1 cellular context compared by ENCODE assay signal in genomic region chr4:102501635-102502382, GRCh38.
TF ChIP-seq lines count a peak whose summit lies in the region.

No MANE protein-coding gene starts in this region.

TF ChIP-seq in GM12878, 131 proteins besides CTCF, POLR2A, EP300 and RAD21 (continued from another document and continues in another):
- TF ChIP-seq KAT2A (conservative IDR thresholded peaks at IDR 0.05; ENCODE audit: control insufficient read depth, low read depth, low read length), result no peak
- TF ChIP-seq MYB (IDR thresholded peaks at IDR 0.05; ENCODE audit: borderline replicate concordance, low read depth, low read length), result no peak
- TF ChIP-seq, protein P1, sequence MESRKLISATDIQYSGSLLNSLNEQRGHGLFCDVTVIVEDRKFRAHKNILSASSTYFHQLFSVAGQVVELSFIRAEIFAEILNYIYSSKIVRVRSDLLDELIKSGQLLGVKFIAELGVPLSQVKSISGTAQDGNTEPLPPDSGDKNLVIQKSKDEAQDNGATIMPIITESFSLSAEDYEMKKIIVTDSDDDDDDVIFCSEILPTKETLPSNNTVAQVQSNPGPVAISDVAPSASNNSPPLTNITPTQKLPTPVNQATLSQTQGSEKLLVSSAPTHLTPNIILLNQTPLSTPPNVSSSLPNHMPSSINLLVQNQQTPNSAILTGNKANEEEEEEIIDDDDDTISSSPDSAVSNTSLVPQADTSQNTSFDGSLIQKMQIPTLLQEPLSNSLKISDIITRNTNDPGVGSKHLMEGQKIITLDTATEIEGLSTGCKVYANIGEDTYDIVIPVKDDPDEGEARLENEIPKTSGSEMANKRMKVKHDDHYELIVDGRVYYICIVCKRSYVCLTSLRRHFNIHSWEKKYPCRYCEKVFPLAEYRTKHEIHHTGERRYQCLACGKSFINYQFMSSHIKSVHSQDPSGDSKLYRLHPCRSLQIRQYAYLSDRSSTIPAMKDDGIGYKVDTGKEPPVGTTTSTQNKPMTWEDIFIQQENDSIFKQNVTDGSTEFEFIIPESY (IDR thresholded peaks at IDR 0.05), result no peak
- no peak for TF ChIP-seq RCOR1 (conservative IDR thresholded peaks at IDR 0.05; ENCODE audit: low read depth, low read length)
- TF ChIP-seq CBX3 (IDR thresholded peaks at IDR 0.05; ENCODE audit: borderline replicate concordance, low read depth), result no peak
- TF ChIP-seq, protein P2, sequence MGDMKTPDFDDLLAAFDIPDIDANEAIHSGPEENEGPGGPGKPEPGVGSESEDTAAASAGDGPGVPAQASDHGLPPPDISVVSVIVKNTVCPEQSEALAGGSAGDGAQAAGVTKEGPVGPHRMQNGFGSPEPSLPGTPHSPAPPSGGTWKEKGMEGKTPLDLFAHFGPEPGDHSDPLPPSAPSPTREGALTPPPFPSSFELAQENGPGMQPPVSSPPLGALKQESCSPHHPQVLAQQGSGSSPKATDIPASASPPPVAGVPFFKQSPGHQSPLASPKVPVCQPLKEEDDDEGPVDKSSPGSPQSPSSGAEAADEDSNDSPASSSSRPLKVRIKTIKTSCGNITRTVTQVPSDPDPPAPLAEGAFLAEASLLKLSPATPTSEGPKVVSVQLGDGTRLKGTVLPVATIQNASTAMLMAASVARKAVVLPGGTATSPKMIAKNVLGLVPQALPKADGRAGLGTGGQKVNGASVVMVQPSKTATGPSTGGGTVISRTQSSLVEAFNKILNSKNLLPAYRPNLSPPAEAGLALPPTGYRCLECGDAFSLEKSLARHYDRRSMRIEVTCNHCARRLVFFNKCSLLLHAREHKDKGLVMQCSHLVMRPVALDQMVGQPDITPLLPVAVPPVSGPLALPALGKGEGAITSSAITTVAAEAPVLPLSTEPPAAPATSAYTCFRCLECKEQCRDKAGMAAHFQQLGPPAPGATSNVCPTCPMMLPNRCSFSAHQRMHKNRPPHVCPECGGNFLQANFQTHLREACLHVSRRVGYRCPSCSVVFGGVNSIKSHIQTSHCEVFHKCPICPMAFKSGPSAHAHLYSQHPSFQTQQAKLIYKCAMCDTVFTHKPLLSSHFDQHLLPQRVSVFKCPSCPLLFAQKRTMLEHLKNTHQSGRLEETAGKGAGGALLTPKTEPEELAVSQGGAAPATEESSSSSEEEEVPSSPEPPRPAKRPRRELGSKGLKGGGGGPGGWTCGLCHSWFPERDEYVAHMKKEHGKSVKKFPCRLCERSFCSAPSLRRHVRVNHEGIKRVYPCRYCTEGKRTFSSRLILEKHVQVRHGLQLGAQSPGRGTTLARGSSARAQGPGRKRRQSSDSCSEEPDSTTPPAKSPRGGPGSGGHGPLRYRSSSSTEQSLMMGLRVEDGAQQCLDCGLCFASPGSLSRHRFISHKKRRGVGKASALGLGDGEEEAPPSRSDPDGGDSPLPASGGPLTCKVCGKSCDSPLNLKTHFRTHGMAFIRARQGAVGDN (IDR thresholded peaks at IDR 0.05), result no peak; the same call in 1 of the 2 replicates
- TF ChIP-seq POLR2AphosphoS2 (IDR thresholded peaks at IDR 0.05; ENCODE audit: low read depth, low read length), result no peak
- no peak for TF ChIP-seq RFX5 (IDR thresholded peaks at IDR 0.05; ENCODE audit: low read depth, low read length)
- TF ChIP-seq PAX5 (IDR thresholded peaks at IDR 0.05; ENCODE audit: borderline replicate concordance, low read depth, low read length), result no peak
- no peak for TF ChIP-seq ESRRA (IDR thresholded peaks at IDR 0.05; ENCODE audit: low read length)
- TF ChIP-seq SRF (IDR thresholded peaks at IDR 0.05; ENCODE audit: low read depth in 2 of 2, low read length in 2 of 2), result no peak
- no peak for TF ChIP-seq YBX1 (IDR thresholded peaks at IDR 0.05)
- no peak; a peak in 1 of 4 replicates for TF ChIP-seq BHLHE40 (IDR thresholded peaks at IDR 0.05; ENCODE audit: borderline replicate concordance in 1 of 2, low read depth in 2 of 2, low read length in 1 of 2)
- TF ChIP-seq SREBF1 (IDR thresholded peaks at IDR 0.05; ENCODE audit: low read length), result no peak
- no peak for TF ChIP-seq FOS (IDR thresholded peaks at IDR 0.05; ENCODE audit: borderline replicate concordance, extremely low read depth, insufficient read length)
- TF ChIP-seq PML (IDR thresholded peaks at IDR 0.05; ENCODE audit: low read length), result peak; percentile 83
- TF ChIP-seq MEF2A (IDR thresholded peaks at IDR 0.05; ENCODE audit: insufficient read depth, low read depth, low read length), result no peak
- TF ChIP-seq ZNF207 (IDR thresholded peaks at IDR 0.05; ENCODE audit: borderline replicate concordance), result no peak
- TF ChIP-seq NFXL1 (IDR thresholded peaks at IDR 0.05; ENCODE audit: borderline replicate concordance), result no peak
- TF ChIP-seq E2F8 (IDR thresholded peaks at IDR 0.05; ENCODE audit: low read depth, partially characterized antibody), result no peak
- TF ChIP-seq, protein P3, sequence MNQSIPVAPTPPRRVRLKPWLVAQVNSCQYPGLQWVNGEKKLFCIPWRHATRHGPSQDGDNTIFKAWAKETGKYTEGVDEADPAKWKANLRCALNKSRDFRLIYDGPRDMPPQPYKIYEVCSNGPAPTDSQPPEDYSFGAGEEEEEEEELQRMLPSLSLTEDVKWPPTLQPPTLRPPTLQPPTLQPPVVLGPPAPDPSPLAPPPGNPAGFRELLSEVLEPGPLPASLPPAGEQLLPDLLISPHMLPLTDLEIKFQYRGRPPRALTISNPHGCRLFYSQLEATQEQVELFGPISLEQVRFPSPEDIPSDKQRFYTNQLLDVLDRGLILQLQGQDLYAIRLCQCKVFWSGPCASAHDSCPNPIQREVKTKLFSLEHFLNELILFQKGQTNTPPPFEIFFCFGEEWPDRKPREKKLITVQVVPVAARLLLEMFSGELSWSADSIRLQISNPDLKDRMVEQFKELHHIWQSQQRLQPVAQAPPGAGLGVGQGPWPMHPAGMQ (IDR thresholded peaks at IDR 0.05; ENCODE audit: borderline replicate concordance), result no peak
- TF ChIP-seq KDM1A (IDR thresholded peaks at IDR 0.05; ENCODE audit: borderline replicate concordance), result no peak
- TF ChIP-seq, protein P4, sequence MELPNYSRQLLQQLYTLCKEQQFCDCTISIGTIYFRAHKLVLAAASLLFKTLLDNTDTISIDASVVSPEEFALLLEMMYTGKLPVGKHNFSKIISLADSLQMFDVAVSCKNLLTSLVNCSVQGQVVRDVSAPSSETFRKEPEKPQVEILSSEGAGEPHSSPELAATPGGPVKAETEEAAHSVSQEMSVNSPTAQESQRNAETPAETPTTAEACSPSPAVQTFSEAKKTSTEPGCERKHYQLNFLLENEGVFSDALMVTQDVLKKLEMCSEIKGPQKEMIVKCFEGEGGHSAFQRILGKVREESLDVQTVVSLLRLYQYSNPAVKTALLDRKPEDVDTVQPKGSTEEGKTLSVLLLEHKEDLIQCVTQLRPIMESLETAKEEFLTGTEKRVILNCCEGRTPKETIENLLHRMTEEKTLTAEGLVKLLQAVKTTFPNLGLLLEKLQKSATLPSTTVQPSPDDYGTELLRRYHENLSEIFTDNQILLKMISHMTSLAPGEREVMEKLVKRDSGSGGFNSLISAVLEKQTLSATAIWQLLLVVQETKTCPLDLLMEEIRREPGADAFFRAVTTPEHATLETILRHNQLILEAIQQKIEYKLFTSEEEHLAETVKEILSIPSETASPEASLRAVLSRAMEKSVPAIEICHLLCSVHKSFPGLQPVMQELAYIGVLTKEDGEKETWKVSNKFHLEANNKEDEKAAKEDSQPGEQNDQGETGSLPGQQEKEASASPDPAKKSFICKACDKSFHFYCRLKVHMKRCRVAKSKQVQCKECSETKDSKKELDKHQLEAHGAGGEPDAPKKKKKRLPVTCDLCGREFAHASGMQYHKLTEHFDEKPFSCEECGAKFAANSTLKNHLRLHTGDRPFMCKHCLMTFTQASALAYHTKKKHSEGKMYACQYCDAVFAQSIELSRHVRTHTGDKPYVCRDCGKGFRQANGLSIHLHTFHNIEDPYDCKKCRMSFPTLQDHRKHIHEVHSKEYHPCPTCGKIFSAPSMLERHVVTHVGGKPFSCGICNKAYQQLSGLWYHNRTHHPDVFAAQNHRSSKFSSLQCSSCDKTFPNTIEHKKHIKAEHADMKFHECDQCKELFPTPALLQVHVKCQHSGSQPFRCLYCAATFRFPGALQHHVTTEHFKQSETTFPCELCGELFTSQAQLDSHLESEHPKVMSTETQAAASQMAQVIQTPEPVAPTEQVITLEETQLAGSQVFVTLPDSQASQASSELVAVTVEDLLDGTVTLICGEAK (IDR thresholded peaks at IDR 0.05; ENCODE audit: borderline replicate concordance), result no peak
- TF ChIP-seq ZNF622 (IDR thresholded peaks at IDR 0.05), result no peak
- TF ChIP-seq SUPT20H (IDR thresholded peaks at IDR 0.05; ENCODE audit: borderline replicate concordance, control insufficient read depth, low read depth, low read length), result no peak
- TF ChIP-seq, protein P5, sequence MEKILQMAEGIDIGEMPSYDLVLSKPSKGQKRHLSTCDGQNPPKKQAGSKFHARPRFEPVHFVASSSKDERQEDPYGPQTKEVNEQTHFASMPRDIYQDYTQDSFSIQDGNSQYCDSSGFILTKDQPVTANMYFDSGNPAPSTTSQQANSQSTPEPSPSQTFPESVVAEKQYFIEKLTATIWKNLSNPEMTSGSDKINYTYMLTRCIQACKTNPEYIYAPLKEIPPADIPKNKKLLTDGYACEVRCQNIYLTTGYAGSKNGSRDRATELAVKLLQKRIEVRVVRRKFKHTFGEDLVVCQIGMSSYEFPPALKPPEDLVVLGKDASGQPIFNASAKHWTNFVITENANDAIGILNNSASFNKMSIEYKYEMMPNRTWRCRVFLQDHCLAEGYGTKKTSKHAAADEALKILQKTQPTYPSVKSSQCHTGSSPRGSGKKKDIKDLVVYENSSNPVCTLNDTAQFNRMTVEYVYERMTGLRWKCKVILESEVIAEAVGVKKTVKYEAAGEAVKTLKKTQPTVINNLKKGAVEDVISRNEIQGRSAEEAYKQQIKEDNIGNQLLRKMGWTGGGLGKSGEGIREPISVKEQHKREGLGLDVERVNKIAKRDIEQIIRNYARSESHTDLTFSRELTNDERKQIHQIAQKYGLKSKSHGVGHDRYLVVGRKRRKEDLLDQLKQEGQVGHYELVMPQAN (conservative IDR thresholded peaks at IDR 0.05), result peak; percentile 10; the same call in 1 of the 2 replicates
- TF ChIP-seq FOXM1 (IDR thresholded peaks at IDR 0.05; ENCODE audit: low read depth, low read length), result no peak
- no peak for TF ChIP-seq NR2F1 (conservative IDR thresholded peaks at IDR 0.05)
- TF ChIP-seq BRCA1 (IDR thresholded peaks at IDR 0.05; ENCODE audit: low read depth, low read length), result no peak
- peak; percentile 83 for TF ChIP-seq SPI1 (IDR thresholded peaks at IDR 0.05; ENCODE audit: borderline replicate concordance, insufficient read depth, low read depth, low read length)
- TF ChIP-seq BMI1 (IDR thresholded peaks at IDR 0.05; ENCODE audit: borderline replicate concordance), result no peak
- TF ChIP-seq MYC (IDR thresholded peaks at IDR 0.05; ENCODE audit: insufficient read depth, insufficient read length, insufficient replicate concordance, low read length, severe bottlenecking), result no peak
- no peak for TF ChIP-seq SMAD5 (IDR thresholded peaks at IDR 0.05; ENCODE audit: low read depth)
- TF ChIP-seq ATF2 (IDR thresholded peaks at IDR 0.05; ENCODE audit: low read length), result no peak
- TF ChIP-seq ZNF592 (IDR thresholded peaks at IDR 0.05), result no peak
- TF ChIP-seq FOXK2 (IDR thresholded peaks at IDR 0.05), result no peak
- no peak; the same call in 1 of the 2 replicates for TF ChIP-seq WRNIP1 (IDR thresholded peaks at IDR 0.05; ENCODE audit: borderline replicate concordance, low read depth, low read length)
- no peak for TF ChIP-seq NFYA (IDR thresholded peaks at IDR 0.05; ENCODE audit: borderline replicate concordance, low read depth, low read length)
